1 cellular context compared by ENCODE assay signal in the genomic region with DNA sequence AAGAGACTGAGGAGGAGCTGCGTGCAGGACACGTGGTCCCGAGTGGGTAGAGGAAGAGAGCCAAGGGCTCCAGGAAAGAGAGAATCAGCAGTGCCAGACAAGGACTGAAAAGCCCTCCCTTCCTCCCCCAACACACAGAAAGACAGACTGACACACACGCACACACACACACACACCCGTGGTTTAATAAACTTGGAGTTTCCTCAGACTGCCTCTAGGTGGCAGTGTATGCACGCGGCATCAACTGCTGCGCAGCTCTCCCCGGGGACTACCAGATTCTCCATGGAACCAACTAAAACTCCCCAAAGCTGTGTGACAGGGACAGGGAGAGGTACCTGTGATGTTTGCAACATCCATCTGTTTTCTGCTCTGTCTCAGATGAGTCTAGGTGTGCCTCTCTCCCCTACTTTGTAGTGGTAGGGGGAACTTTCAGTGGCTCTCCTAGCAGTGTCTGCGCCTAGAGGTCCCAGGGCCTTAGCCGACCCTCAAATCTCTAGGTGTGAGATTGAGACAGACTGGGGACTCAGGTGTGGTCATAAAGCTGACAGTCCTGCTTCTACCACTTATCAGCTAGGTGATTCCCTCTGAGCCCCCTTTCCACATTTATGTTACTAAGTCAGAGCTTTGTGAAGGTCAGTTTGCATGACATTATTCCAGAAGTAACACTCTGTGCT.
TF ChIP-seq lines count a peak whose summit lies in the region.

No MANE protein-coding gene starts in this region.

TF ChIP-seq in K562, 482 proteins besides CTCF, POLR2A, EP300 and RAD21 (continued from another document and continues in another):
- TF ChIP-seq ZNF609 (CRISPR knock-in tag; IDR thresholded peaks at IDR 0.05; ENCODE audit: borderline replicate concordance) (no peak), ZNF518B (CRISPR knock-in tag; IDR thresholded peaks at IDR 0.05) (no peak), ZNF212 (CRISPR knock-in tag; IDR thresholded peaks at IDR 0.05) (no peak), NBN (IDR thresholded peaks at IDR 0.05; ENCODE audit: low read depth) (0 out of 2 replicates have a peak, but pooled peaks have one; percentile 55), CGGBP1 (CRISPR knock-in tag; IDR thresholded peaks at IDR 0.05) (no peak), THAP7 (CRISPR knock-in tag; IDR thresholded peaks at IDR 0.05) (no peak), ATF3 (IDR thresholded peaks at IDR 0.05) (no peak), ATF3 (CRISPR knock-in tag; conservative IDR thresholded peaks at IDR 0.05) (no peak), ZNF143 (CRISPR knock-in tag; IDR thresholded peaks at IDR 0.05) (0 out of 2 replicates have a peak, but pooled peaks have one; percentile 18), HBP1 (CRISPR knock-in tag; IDR thresholded peaks at IDR 0.05) (peak; percentile 39; the same call in 1 of the 2 replicates), ZNF785 (CRISPR knock-in tag; IDR thresholded peaks at IDR 0.05) (no peak), ZNF77 (CRISPR knock-in tag; IDR thresholded peaks at IDR 0.05) (no peak), CBFA2T3 (IDR thresholded peaks at IDR 0.05) (peak; percentile 13; the same call in 1 of the 2 replicates), PHF21A (IDR thresholded peaks at IDR 0.05; ENCODE audit: borderline replicate concordance, low read depth) (0 out of 2 replicates have a peak, but pooled peaks have one; percentile 47), PTRF (tag; IDR thresholded peaks at IDR 0.05) (no peak), ARID2 (IDR thresholded peaks at IDR 0.05) (peak; percentile 96), HDAC1 (IDR thresholded peaks at IDR 0.05) (peak in 1 of 2 experiments; percentile 51; a peak in 1 of 4 replicates), HINFP (tag; conservative IDR thresholded peaks at IDR 0.05; ENCODE audit: low read depth) (no peak), NONO (IDR thresholded peaks at IDR 0.05; ENCODE audit: low read depth in 2 of 2, low read length in 1 of 2) (peak in 1 of 2 experiments; percentile 48; a peak in 1 of 4 replicates), STAT6 (CRISPR knock-in tag; IDR thresholded peaks at IDR 0.05) (peak; percentile 60; the same call in 1 of the 2 replicates), LARP7 (IDR thresholded peaks at IDR 0.05) (0 out of 2 replicates have a peak, but pooled peaks have one; percentile 10), BRD9 (IDR thresholded peaks at IDR 0.05; ENCODE audit: low read depth, partially characterized antibody) (peak; percentile 69), EGR1 (conservative IDR thresholded peaks at IDR 0.05) (no peak), GABPB1 (CRISPR knock-in tag; IDR thresholded peaks at IDR 0.05) (no peak), NFATC3 (IDR thresholded peaks at IDR 0.05) (no peak), MYBL2 (IDR thresholded peaks at IDR 0.05; ENCODE audit: low read depth) (no peak), MYBL2 (CRISPR knock-in tag; IDR thresholded peaks at IDR 0.05; ENCODE audit: borderline replicate concordance) (no peak), NRF1 (conservative IDR thresholded peaks at IDR 0.05 in 1 of 2, IDR thresholded peaks at IDR 0.05 in 1 of 2) (0 out of 4 replicates have a peak, but pooled peaks have one; percentile 29 to 34), JUNB (CRISPR knock-in tag; conservative IDR thresholded peaks at IDR 0.05) (no peak), PKNOX1 (IDR thresholded peaks at IDR 0.05) (peak; percentile 51; the same call in 1 of the 2 replicates), JUND (IDR thresholded peaks at IDR 0.05; ENCODE audit: borderline replicate concordance, low read depth, low read length) (peak; percentile 42; the same call in 1 of the 2 replicates), JUND (tag; IDR thresholded peaks at IDR 0.05; ENCODE audit: borderline replicate concordance, low read depth, low read length) (peak; percentile 50; the same call in 1 of the 3 replicates), ZNF274 (IDR thresholded peaks at IDR 0.05; ENCODE audit: borderline replicate concordance, low read depth, low read length) (no peak), ZNF764 (CRISPR knock-in tag; IDR thresholded peaks at IDR 0.05; ENCODE audit: low read depth) (no peak), PTTG1 (tag; IDR thresholded peaks at IDR 0.05; ENCODE audit: low read depth) (no peak), ZNF184 (CRISPR knock-in tag; IDR thresholded peaks at IDR 0.05) (no peak)
- TF ChIP-seq, protein P1, sequence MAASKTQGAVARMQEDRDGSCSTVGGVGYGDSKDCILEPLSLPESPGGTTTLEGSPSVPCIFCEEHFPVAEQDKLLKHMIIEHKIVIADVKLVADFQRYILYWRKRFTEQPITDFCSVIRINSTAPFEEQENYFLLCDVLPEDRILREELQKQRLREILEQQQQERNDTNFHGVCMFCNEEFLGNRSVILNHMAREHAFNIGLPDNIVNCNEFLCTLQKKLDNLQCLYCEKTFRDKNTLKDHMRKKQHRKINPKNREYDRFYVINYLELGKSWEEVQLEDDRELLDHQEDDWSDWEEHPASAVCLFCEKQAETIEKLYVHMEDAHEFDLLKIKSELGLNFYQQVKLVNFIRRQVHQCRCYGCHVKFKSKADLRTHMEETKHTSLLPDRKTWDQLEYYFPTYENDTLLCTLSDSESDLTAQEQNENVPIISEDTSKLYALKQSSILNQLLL (CRISPR knock-in tag; IDR thresholded peaks at IDR 0.05; ENCODE audit: borderline replicate concordance), result no peak
